Comparison of ENCODE assay signal across 16 cellular contexts in the genomic region with DNA sequence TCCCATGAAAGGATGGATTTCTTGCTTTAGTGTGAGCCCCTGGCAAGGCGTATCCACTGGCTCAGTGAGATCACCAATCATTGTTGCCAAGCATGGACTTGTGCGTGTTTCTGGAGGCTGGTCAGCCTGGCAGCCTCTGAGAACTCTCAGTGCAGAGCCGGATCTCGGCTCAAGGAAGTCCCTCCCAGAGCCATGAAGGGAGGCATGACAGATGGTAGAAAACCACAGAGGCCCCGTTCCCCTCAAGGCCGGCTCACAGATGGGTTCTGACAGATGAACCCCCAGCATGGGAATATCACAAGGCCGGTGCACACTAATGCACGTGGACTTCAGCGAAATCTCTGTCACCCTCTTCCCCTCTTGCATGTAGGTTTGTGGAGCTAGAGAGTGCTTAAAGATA.
DNase-seq lines count a peak whose midpoint lies in the region; ATAC-seq and TF ChIP-seq lines count a peak whose summit lies in the region.
"Had no signal": no experiment of that assay in that cellular context is flagged by ENCODE, and none has a peak within 500 bp of the region (broad histone marks: within the 10 kb centered on the region; RNA-seq: fewer than 3 reads in every experiment).

No MANE protein-coding gene starts in this region.

- intact Hi-C loops in tibial artery (cut with DNase I; ENCODE audit: low total_unique reads) = no loop called here

- no peak for ATAC-seq in GM21360 (IDR thresholded peaks at IDR 0.05; ENCODE audit: unreplicated experiment)

- H3K4me1 ChIP-seq in tibial artery = peaks cover 0 to 59% (median 21%) of the 10 kb centered on the region in 4 donors
- H3K4me1 ChIP-seq: HAP-1 had no signal

- H3K27me3 ChIP-seq in tibial artery = no peaks in the 10 kb centered on the region
- H3K27me3 ChIP-seq: BLaER1 treated with 17β-estradiol and CSF1 and Interleukin-3, amounts not matched to agents 10 nM and 100 nM had no signal

- H3K9me3 ChIP-seq in tibial artery = no peaks in the 10 kb centered on the region
- H3K9me3 ChIP-seq: HAP-1 had no signal

- DNase-seq in NCI-H2171 treated with DMSO at 0.1 percent for 48 hours (lab: John Stamatoyannopoulos, UW) = peak; percentile 6
- no peak for DNase-seq in NCI-H2171 (lab: John Stamatoyannopoulos, UW)
- DNase-seq in cerebellar cortex (ENCODE audit: low spot score) = peak; percentile 83
- DNase-seq in tibial artery = no peak
- no peak for DNase-seq in HK-2 (ENCODE audit: unreplicated experiment)
- DNase-seq: CD4-positive, alpha-beta T cell; CD8-positive, alpha-beta memory T cell; DMS 273 treated with DMSO at 0.1 percent for 48 hours; DMS79; EL; GF-D8; GOT3 had no signal

- H3K27ac ChIP-seq in tibial artery = peak overlapping the region; percentile 1 to 52
- H3K27ac ChIP-seq: 22Rv1; BLaER1 treated with 17β-estradiol and CSF1 and Interleukin-3, amounts not matched to agents 10 nM and 100 nM had no signal

- TF ChIP-seq CTCF in tibial artery (IDR thresholded peaks at IDR 0.05) = no peak

- no peaks in the 10 kb centered on the region for H3K36me3 ChIP-seq in tibial artery
- H3K36me3 ChIP-seq: BLaER1 treated with 17β-estradiol and CSF1 and Interleukin-3, amounts not matched to agents 10 nM and 100 nM; HAP-1 had no signal

- no peak overlapping the region for H3K4me3 ChIP-seq in tibial artery
- H3K4me3 ChIP-seq: BLaER1 treated with 17β-estradiol and CSF1 and Interleukin-3, amounts not matched to agents 10 nM and 100 nM; HAP-1 had no signal

Comparison
In these comparisons a context has a peak if more than half of its experiments do, and no peak if none do; other contexts are left out.
1. DNase-seq: peak in NCI-H2171 treated with DMSO at 0.1 percent for 48 hours (single experiment) and cerebellar cortex (single experiment); none in NCI-H2171 (single experiment), tibial artery (0 of 2) and HK-2 (single experiment).